ENCODE assay signal across 11 cellular contexts in genomic region chr10:29949411-29950011, GRCh38.
DNase-seq lines count a peak whose midpoint lies in the region; ATAC-seq, FAIRE-seq and TF ChIP-seq lines count a peak whose summit lies in the region.
"Had no signal": no experiment of that assay in that cellular context is flagged by ENCODE, and none has a peak within 500 bp of the region (broad histone marks: within the 10 kb centered on the region; RNA-seq: fewer than 3 reads in every experiment).

No MANE protein-coding gene starts in this region.

- peak in 1 of 2 experiments; percentile 30; a peak in 1 of 5 replicates for TF ChIP-seq EP300 in A549 (IDR thresholded peaks at IDR 0.05)

- POLR2A ChIA-PET in A549 (lab: Yijun Ruan, JAX): no interaction called here
- POLR2A ChIA-PET in IMR-90 (lab: Charles Lee; ENCODE audit: unreplicated experiment): interaction anchor here (0.6 kb wide), 1 partner anchor 209 kb away, joined by 4 read pairs; no protein-coding TSS in a partner anchor
- POLR2A ChIA-PET in CD4-positive, alpha-beta memory T cell (lab: Charles Lee; ENCODE audit: partially characterized antibody): no interaction called here

- peak overlapping the region; percentile 30; the same call in 1 of the 2 replicates for H2BK120ac ChIP-seq in IMR-90 (ENCODE audit: low read depth, low read length)

- peak in 1 of 2 experiments; percentile 56; a peak in 3 of 6 replicates for ATAC-seq in A549
- ATAC-seq in IMR-90 (ENCODE audit: low read depth): peak; percentile 61
- ATAC-seq: Panc1 had no signal

- H3K27ac Mint-ChIP-seq in activated CD4-positive, alpha-beta T cell treated with anti-CD3 and anti-CD28 coated beads, Interleukin-2, amount 10 ng/mL, durations not matched to agents 24 days and 14 days: no peak overlapping the region
- H3K27ac Mint-ChIP-seq in CD4-positive, alpha-beta memory T cell: no peak overlapping the region
- H3K27ac Mint-ChIP-seq: activated T-helper 1 cell treated with anti-CD3 and anti-CD28 coated beads, Interleukin-12 subunit alpha, Interleukin-12 subunit beta, Interleukin-2, Interleukin-4 antibody, amounts not matched to agents 30 ng/mL and 10 ng/mL and 1 ng/mL, durations not matched to agents 14 hours and 24 hours and 36 hours had no signal

- peaks cover 31% of the 10 kb centered on the region for H3K9me1 ChIP-seq in IMR-90 (ENCODE audit: insufficient read depth, low read length)

- intact Hi-C loops in IMR-90 (cut with micrococcal nuclease): loop anchor here (5.0 kb wide), 1 partner anchor 137 kb away; no protein-coding TSS in a partner anchor
- intact Hi-C loops in activated CD4-positive, alpha-beta T cell treated with anti-CD3 and anti-CD28 coated beads, Interleukin-2, amount 10 ng/mL, durations not matched to agents 24 days and 14 days (cut with micrococcal nuclease): no loop called here
- intact Hi-C loops in CD4-positive, alpha-beta memory T cell (cut with micrococcal nuclease): no loop called here

- H3K4me3 ChIP-seq in A549 (no peak overlapping the region), IMR-90 (ENCODE audit: insufficient read depth, low read depth, low read length) (no peak overlapping the region)
- H3K4me3 ChIP-seq in CD4-positive, alpha-beta memory T cell (ENCODE audit: low read length in 2 of 2): no peak overlapping the region

- H3K4me1 ChIP-seq in A549 (peaks cover 22% of the 10 kb centered on the region), IMR-90 (ENCODE audit: control insufficient read depth, insufficient read depth, low read length) (peaks cover 38% of the 10 kb centered on the region)
- no peaks in the 10 kb centered on the region for H3K4me1 ChIP-seq in CD4-positive, alpha-beta memory T cell (ENCODE audit: insufficient read depth, low read length)

- no peak overlapping the region for H3K9ac ChIP-seq in IMR-90 (ENCODE audit: low read depth, low read length)

- no peaks in the 10 kb centered on the region for H4K20me1 ChIP-seq in IMR-90 (ENCODE audit: insufficient read depth, low read length)

- peaks cover 3% of the 10 kb centered on the region for H3K4me1 Mint-ChIP-seq in activated CD4-positive, alpha-beta T cell treated with anti-CD3 and anti-CD28 coated beads, Interleukin-2, amount 10 ng/mL, durations not matched to agents 24 days and 14 days
- no peaks in the 10 kb centered on the region for H3K4me1 Mint-ChIP-seq in CD4-positive, alpha-beta memory T cell

- no peak overlapping the region for H3K18ac ChIP-seq in IMR-90 (ENCODE audit: low read depth, low read length)

- no peaks in the 10 kb centered on the region for H3K27me3 ChIP-seq in IMR-90 (ENCODE audit: control insufficient read depth, insufficient read depth, low read length)
- H3K27me3 ChIP-seq in CD4-positive, alpha-beta memory T cell (ENCODE audit: insufficient read depth, low read length): no peaks in the 10 kb centered on the region

- no peaks in the 10 kb centered on the region for H3K36me3 ChIP-seq in IMR-90 (ENCODE audit: control insufficient read depth, insufficient read depth, low read length)
- H3K36me3 ChIP-seq in CD4-positive, alpha-beta memory T cell (ENCODE audit: insufficient read depth, low read length): no peaks in the 10 kb centered on the region

- WGBS in A549 (ENCODE audit: missing lambda C conversion rate): 51% methylated on average over 5 of the region's 5 CpGs
- no CpG with 5 or more reads among the region's 5 CpGs for WGBS in IMR-90 (ENCODE audit: extremely low coverage in 2 of 2, insufficient read length in 1 of 2), 2 experiments

- no peak overlapping the region for H4K5ac ChIP-seq in IMR-90 (ENCODE audit: low read depth, low read length)

- H3K36me3 Mint-ChIP-seq in activated CD4-positive, alpha-beta T cell treated with anti-CD3 and anti-CD28 coated beads, Interleukin-2, amount 10 ng/mL, durations not matched to agents 24 days and 14 days (ENCODE audit: low read depth): no peaks in the 10 kb centered on the region
- H3K36me3 Mint-ChIP-seq in CD4-positive, alpha-beta memory T cell: no peaks in the 10 kb centered on the region

- dilution Hi-C loops in IMR-90 (cut with HindIII; ENCODE audit: low sequenced_read_pairs, unreplicated experiment): no loop called here

- in situ Hi-C loops in IMR-90 (cut with MboI; ENCODE audit: low sequenced_read_pairs): no loop called here

- peak overlapping the region; percentile 90 for H2BK5ac ChIP-seq in IMR-90 (ENCODE audit: low read depth, low read length, poor library complexity, severe bottlenecking)

- no peak overlapping the region for H2BK20ac ChIP-seq in IMR-90 (ENCODE audit: low read depth, low read length)

- H3K27me3 Mint-ChIP-seq in activated CD4-positive, alpha-beta T cell treated with anti-CD3 and anti-CD28 coated beads, Interleukin-2, amount 10 ng/mL, durations not matched to agents 24 days and 14 days: peaks cover 2% of the 10 kb centered on the region
- H3K27me3 Mint-ChIP-seq in CD4-positive, alpha-beta memory T cell: peaks cover 2 to 3% of the 10 kb centered on the region in 2 donors

- FAIRE-seq in A549 (lab: Jason Lieb, UNC): no peak

- no peak overlapping the region for H2BK15ac ChIP-seq in IMR-90 (ENCODE audit: low read depth, low read length)

- CTCF ChIA-PET in A549 (lab: Yijun Ruan, JAX): interaction anchor here (1.2 kb wide), 1 partner anchor 642 kb away, joined by 3 read pairs; no protein-coding TSS in a partner anchor
- CTCF ChIA-PET in IMR-90 (lab: Yijun Ruan, JAX): interaction anchor here (0.7 to 0.9 kb wide), 2 partner anchors 49 to 395 kb away, joined by 3 read pairs; no protein-coding TSS in a partner anchor
- CTCF ChIA-PET in CD4-positive, alpha-beta memory T cell (lab: Charles Lee; ENCODE audit: partially characterized antibody): no interaction called here

- TF ChIP-seq POLR2A in A549 (IDR thresholded peaks at IDR 0.05; ENCODE audit: low read length) (no peak), IMR-90 (IDR thresholded peaks at IDR 0.05; ENCODE audit: low read depth, low read length) (no peak)

- no peak for TF ChIP-seq CTCF in A549 (IDR thresholded peaks at IDR 0.05)
- no peak for TF ChIP-seq CTCF in IMR-90 (conservative IDR thresholded peaks at IDR 0.05; ENCODE audit: low read depth, low read length)

- DNase-seq in A549 (ENCODE audit: low read depth in 1 of 2, low spot score in 1 of 2) (peak in 1 of 2 experiments; percentile 38), IMR-90 (peak; percentile 98), brain pericyte (ENCODE audit: low read depth, low spot score) (peak; percentile 87), lung microvascular endothelial cell (ENCODE audit: low read depth in 2 of 2) (peak; percentile 67 to 97), hippocampal formation (lab: John Stamatoyannopoulos, UW) (no peak), occipital lobe (lab: John Stamatoyannopoulos, UW) (no peak)
- no peak for DNase-seq in activated CD4-positive, alpha-beta T cell treated with anti-CD3 and anti-CD28 coated beads, Interleukin-2, amount 10 ng/mL, durations not matched to agents 24 days and 14 days
- DNase-seq in CD4-positive, alpha-beta memory T cell: no peak
- DNase-seq: left cardiac atrium had no signal

- no peak overlapping the region for H3K4me3 Mint-ChIP-seq in activated CD4-positive, alpha-beta T cell treated with anti-CD3 and anti-CD28 coated beads, Interleukin-2, amount 10 ng/mL, durations not matched to agents 24 days and 14 days
- H3K4me3 Mint-ChIP-seq in CD4-positive, alpha-beta memory T cell: no peak overlapping the region
- H3K4me3 Mint-ChIP-seq: activated T-helper 1 cell treated with anti-CD3 and anti-CD28 coated beads, Interleukin-12 subunit alpha, Interleukin-12 subunit beta, Interleukin-2, Interleukin-4 antibody, amounts not matched to agents 30 ng/mL and 10 ng/mL and 1 ng/mL, durations not matched to agents 14 hours and 24 hours and 36 hours had no signal

- H2AK9ac ChIP-seq in IMR-90 (replicated peaks; ENCODE audit: low read depth, low read length, poor library complexity): no peak overlapping the region

- H4K8ac ChIP-seq in IMR-90 (ENCODE audit: low read depth in 2 of 2, low read length in 2 of 2): no peak overlapping the region; a peak in 1 of 4 replicates

- H4K91ac ChIP-seq in IMR-90 (ENCODE audit: insufficient read depth, low read depth, low read length): no peak overlapping the region

- H3K4ac ChIP-seq in IMR-90 (ENCODE audit: low read depth, low read length): no peak overlapping the region; the same call in 1 of the 2 replicates

- H2AFZ ChIP-seq in IMR-90 (replicated peaks; ENCODE audit: low read length, poor library complexity): no peak overlapping the region

- H3K27ac ChIP-seq in A549: peak overlapping the region; percentile 72 to 79
- peak overlapping the region; percentile 36; the same call in 1 of the 2 replicates for H3K27ac ChIP-seq in IMR-90 (ENCODE audit: insufficient read depth, low read length)
- no peak overlapping the region for H3K27ac ChIP-seq in CD4-positive, alpha-beta memory T cell (ENCODE audit: low read depth, low read length)

- H3K4me2 ChIP-seq in A549 (0 out of 3 replicates have a peak overlapping the region, but pooled peaks have one; percentile 15), IMR-90 (ENCODE audit: low read depth, low read length) (peak overlapping the region; percentile 60; the same call in 1 of the 2 replicates)

- TF ChIP-seq RAD21 in A549 (conservative IDR thresholded peaks at IDR 0.05 in 1 of 2, IDR thresholded peaks at IDR 0.05 in 1 of 2) (no peak), IMR-90 (IDR thresholded peaks at IDR 0.05; ENCODE audit: low read length) (no peak)

- H3K9me3 ChIP-seq in A549 (no peaks in the 10 kb centered on the region), IMR-90 (ENCODE audit: control insufficient read depth, insufficient read depth, low read length) (no peaks in the 10 kb centered on the region)
- no peaks in the 10 kb centered on the region for H3K9me3 ChIP-seq in CD4-positive, alpha-beta memory T cell (ENCODE audit: control insufficient read depth in 1 of 2, low read length in 2 of 2)

- H3K56ac ChIP-seq in IMR-90 (ENCODE audit: extremely low read depth, insufficient read depth, low read length): peak overlapping the region; percentile 11

- H3K23ac ChIP-seq in IMR-90 (ENCODE audit: low read depth, low read length): no peak overlapping the region

- H3K79me1 ChIP-seq in IMR-90 (ENCODE audit: low read depth in 1 of 2, low read length in 2 of 2): no peaks in the 10 kb centered on the region

- H2AK5ac ChIP-seq in IMR-90 (ENCODE audit: low read depth, low read length): no peak overlapping the region

- H3K14ac ChIP-seq in IMR-90 (replicated peaks; ENCODE audit: low read depth, low read length): no peak overlapping the region

- no peaks in the 10 kb centered on the region for H3K9me3 Mint-ChIP-seq in activated CD4-positive, alpha-beta T cell treated with anti-CD3 and anti-CD28 coated beads, Interleukin-2, amount 10 ng/mL, durations not matched to agents 24 days and 14 days
- no peaks in the 10 kb centered on the region for H3K9me3 Mint-ChIP-seq in CD4-positive, alpha-beta memory T cell
- H3K9me3 Mint-ChIP-seq: activated T-helper 1 cell treated with anti-CD3 and anti-CD28 coated beads, Interleukin-12 subunit alpha, Interleukin-12 subunit beta, Interleukin-2, Interleukin-4 antibody, amounts not matched to agents 30 ng/mL and 10 ng/mL and 1 ng/mL, durations not matched to agents 14 hours and 24 hours and 36 hours had no signal

- BruUV-seq in IMR-90 (replicated peaks; lab: Mats Ljungman, UMichigan): no TSS peak

TF ChIP-seq in A549, 52 proteins besides CTCF, POLR2A, EP300 and RAD21 (continues in another document):
- peak; percentile 35; the same call in 1 of the 2 replicates for TF ChIP-seq JUNB (IDR thresholded peaks at IDR 0.05)

TF ChIP-seq in IMR-90, 13 proteins besides CTCF, POLR2A, EP300 and RAD21 (continues in another document):
- no peak for TF ChIP-seq MAZ (IDR thresholded peaks at IDR 0.05; ENCODE audit: borderline replicate concordance, low read depth, low read length)

Comparison
In these comparisons a context has a peak if more than half of its experiments do, and no peak if none do; other contexts are left out.
1. DNase-seq: peak in IMR-90 (single experiment), brain pericyte (single experiment) and lung microvascular endothelial cell (2 of 2); none in hippocampal formation (0 of 2), occipital lobe (single experiment), activated CD4-positive, alpha-beta T cell treated with anti-CD3 and anti-CD28 coated beads, Interleukin-2, amount 10 ng/mL, durations not matched to agents 24 days and 14 days (single experiment) and CD4-positive, alpha-beta memory T cell (0 of 5).